Comparison of ENCODE assay signal across 1 cellular context in genomic region chr19:2577722-2578335, GRCh38.
TF ChIP-seq lines count a peak whose summit lies in the region.

No MANE protein-coding gene starts in this region.

TF ChIP-seq in HepG2, 621 proteins besides CTCF, POLR2A, EP300 and RAD21 (continued from another document):
- no peak; a peak in 1 of 4 replicates for TF ChIP-seq HMGXB4 (CRISPR knock-in tag; IDR thresholded peaks at IDR 0.05; ENCODE audit: borderline replicate concordance in 1 of 2, low read depth in 1 of 2)
- no peak for TF ChIP-seq EZH2 (conservative IDR thresholded peaks at IDR 0.05; ENCODE audit: low read depth, low read length)
- no peak for TF ChIP-seq SOX6 (IDR thresholded peaks at IDR 0.05)
- TF ChIP-seq SOX6 (CRISPR knock-in tag; IDR thresholded peaks at IDR 0.05) = no peak
- no peak for TF ChIP-seq HNF4A (CRISPR knock-in tag; IDR thresholded peaks at IDR 0.05)
- no peak for TF ChIP-seq HOXA3 (CRISPR knock-in tag; IDR thresholded peaks at IDR 0.05)
- TF ChIP-seq HOXA5 (CRISPR knock-in tag; IDR thresholded peaks at IDR 0.05) = no peak
